1 cellular context compared by ENCODE assay signal in the genomic region with DNA sequence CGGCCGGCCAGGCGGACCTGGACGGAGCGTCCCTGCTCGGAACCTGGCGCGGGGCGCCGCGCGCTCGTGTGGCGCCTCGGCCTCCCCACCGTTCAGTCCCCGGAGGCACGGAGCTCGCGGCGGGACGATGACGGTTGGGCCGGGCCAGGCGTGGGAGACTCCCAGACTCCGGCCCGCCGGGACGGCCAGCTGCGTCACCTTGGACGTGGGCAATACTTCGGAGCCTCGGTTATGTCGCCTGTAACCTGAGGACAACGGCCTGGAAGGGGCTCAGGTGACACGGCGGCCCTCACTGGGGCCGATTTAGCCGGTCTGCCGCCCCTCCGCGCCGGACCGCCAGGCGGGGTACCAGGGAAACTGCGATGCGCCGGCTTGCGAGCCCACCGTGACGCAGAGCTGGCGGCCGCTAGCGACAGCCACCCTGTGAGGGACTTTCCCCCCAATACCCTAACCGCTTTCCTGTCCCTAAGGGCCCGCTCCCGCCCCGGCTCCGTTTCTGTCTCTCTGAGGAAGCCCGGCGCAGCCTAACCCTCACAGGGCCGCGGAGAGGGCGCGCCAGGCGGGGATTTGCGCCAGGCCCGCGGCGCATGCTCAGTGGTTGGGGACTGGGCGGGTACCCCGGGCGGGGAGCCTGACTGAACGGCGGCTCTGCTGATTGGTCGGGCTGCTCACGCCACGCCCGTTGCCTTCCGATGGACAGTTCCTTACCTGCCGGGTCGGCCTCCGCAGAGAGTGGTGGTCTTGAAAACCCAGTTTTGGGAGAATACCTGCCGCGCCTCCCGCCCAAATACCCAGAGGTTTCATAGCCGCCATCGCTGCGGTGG.
A peak's percentile ranks its signal among the peaks of the same experiment; 100 is the strongest.
TF ChIP-seq lines count a peak whose summit lies in the region.

No MANE protein-coding gene starts in this region.

TF ChIP-seq in HepG2, 621 proteins besides CTCF, POLR2A, EP300 and RAD21 (continued from another document and continues in another):
- TF ChIP-seq, protein P1, sequence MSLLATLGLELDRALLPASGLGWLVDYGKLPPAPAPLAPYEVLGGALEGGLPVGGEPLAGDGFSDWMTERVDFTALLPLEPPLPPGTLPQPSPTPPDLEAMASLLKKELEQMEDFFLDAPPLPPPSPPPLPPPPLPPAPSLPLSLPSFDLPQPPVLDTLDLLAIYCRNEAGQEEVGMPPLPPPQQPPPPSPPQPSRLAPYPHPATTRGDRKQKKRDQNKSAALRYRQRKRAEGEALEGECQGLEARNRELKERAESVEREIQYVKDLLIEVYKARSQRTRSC (CRISPR knock-in tag; IDR thresholded peaks at IDR 0.05; ENCODE audit: low read depth) = no peak
- TF ChIP-seq, protein P2, sequence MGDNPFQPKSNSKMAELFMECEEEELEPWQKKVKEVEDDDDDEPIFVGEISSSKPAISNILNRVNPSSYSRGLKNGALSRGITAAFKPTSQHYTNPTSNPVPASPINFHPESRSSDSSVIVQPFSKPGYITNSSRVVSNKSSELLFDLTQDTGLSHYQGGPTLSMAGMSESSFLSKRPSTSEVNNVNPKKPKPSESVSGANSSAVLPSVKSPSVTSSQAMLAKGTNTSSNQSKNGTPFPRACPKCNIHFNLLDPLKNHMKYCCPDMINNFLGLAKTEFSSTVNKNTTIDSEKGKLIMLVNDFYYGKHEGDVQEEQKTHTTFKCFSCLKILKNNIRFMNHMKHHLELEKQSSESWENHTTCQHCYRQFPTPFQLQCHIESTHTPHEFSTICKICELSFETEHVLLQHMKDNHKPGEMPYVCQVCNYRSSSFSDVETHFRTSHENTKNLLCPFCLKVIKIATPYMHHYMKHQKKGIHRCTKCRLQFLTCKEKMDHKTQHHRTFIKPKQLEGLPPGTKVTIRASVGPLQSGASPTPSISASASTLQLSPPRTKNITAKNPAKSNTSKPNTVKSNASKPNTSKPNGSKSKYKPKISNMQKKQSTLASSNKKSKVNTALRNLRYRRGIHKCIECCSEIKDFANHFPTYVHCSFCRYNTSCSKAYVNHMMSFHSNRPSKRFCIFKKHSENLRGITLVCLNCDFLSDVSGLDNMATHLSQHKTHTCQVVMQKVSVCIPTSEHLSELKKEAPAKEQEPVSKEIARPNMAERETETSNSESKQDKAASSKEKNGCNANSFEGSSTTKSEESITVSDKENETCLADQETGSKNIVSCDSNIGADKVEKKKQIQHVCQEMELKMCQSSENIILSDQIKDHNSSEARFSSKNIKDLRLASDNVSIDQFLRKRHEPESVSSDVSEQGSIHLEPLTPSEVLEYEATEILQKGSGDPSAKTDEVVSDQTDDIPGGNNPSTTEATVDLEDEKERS (CRISPR knock-in tag; IDR thresholded peaks at IDR 0.05) = 0 out of 2 replicates have a peak, but pooled peaks have one; percentile 40
- TF ChIP-seq ZNF20 (CRISPR knock-in tag; IDR thresholded peaks at IDR 0.05) (no peak), ZFP1 (CRISPR knock-in tag; IDR thresholded peaks at IDR 0.05) (no peak), HDAC2 (CRISPR knock-in tag; IDR thresholded peaks at IDR 0.05) (no peak), ZIK1 (CRISPR knock-in tag; IDR thresholded peaks at IDR 0.05; ENCODE audit: borderline replicate concordance, low read depth) (no peak; the same call in 1 of the 2 replicates), ZSCAN12 (CRISPR knock-in tag; IDR thresholded peaks at IDR 0.05) (no peak), NFYC (CRISPR knock-in tag; IDR thresholded peaks at IDR 0.05) (peak; percentile 73), ZNF839 (CRISPR knock-in tag; IDR thresholded peaks at IDR 0.05; ENCODE audit: borderline replicate concordance) (no peak), ZNF282 (IDR thresholded peaks at IDR 0.05; ENCODE audit: partially characterized antibody) (no peak), ZNF496 (CRISPR knock-in tag; IDR thresholded peaks at IDR 0.05; ENCODE audit: insufficient replicate concordance) (no peak), RBFOX2 (IDR thresholded peaks at IDR 0.05; ENCODE audit: low read depth, low read length) (0 out of 2 replicates have a peak, but pooled peaks have one; percentile 25), HMGA1 (CRISPR knock-in tag; conservative IDR thresholded peaks at IDR 0.05) (no peak), SKI (IDR thresholded peaks at IDR 0.05; ENCODE audit: partially characterized antibody) (no peak), ADNP (CRISPR knock-in tag; IDR thresholded peaks at IDR 0.05) (no peak), FOXM1 (CRISPR knock-in tag; IDR thresholded peaks at IDR 0.05) (no peak), TSC22D2 (CRISPR knock-in tag; IDR thresholded peaks at IDR 0.05; ENCODE audit: borderline replicate concordance) (no peak), ZSCAN29 (CRISPR knock-in tag; conservative IDR thresholded peaks at IDR 0.05) (no peak), FOXA1 (IDR thresholded peaks at IDR 0.05) (no peak), FOXA1 (CRISPR knock-in tag; IDR thresholded peaks at IDR 0.05) (no peak), ZNF331 (CRISPR knock-in tag; IDR thresholded peaks at IDR 0.05) (no peak), ZNF350 (CRISPR knock-in tag; IDR thresholded peaks at IDR 0.05; ENCODE audit: borderline replicate concordance, low read depth) (no peak; the same call in 1 of the 2 replicates), HNF4A (CRISPR knock-in tag; IDR thresholded peaks at IDR 0.05) (no peak), SSRP1 (CRISPR knock-in tag; IDR thresholded peaks at IDR 0.05) (no peak), ZNF782 (CRISPR knock-in tag; IDR thresholded peaks at IDR 0.05; ENCODE audit: borderline replicate concordance) (no peak), ZNF766 (CRISPR knock-in tag; IDR thresholded peaks at IDR 0.05; ENCODE audit: borderline replicate concordance) (no peak), ZNF256 (CRISPR knock-in tag; conservative IDR thresholded peaks at IDR 0.05) (no peak)
- TF ChIP-seq, protein P3, sequence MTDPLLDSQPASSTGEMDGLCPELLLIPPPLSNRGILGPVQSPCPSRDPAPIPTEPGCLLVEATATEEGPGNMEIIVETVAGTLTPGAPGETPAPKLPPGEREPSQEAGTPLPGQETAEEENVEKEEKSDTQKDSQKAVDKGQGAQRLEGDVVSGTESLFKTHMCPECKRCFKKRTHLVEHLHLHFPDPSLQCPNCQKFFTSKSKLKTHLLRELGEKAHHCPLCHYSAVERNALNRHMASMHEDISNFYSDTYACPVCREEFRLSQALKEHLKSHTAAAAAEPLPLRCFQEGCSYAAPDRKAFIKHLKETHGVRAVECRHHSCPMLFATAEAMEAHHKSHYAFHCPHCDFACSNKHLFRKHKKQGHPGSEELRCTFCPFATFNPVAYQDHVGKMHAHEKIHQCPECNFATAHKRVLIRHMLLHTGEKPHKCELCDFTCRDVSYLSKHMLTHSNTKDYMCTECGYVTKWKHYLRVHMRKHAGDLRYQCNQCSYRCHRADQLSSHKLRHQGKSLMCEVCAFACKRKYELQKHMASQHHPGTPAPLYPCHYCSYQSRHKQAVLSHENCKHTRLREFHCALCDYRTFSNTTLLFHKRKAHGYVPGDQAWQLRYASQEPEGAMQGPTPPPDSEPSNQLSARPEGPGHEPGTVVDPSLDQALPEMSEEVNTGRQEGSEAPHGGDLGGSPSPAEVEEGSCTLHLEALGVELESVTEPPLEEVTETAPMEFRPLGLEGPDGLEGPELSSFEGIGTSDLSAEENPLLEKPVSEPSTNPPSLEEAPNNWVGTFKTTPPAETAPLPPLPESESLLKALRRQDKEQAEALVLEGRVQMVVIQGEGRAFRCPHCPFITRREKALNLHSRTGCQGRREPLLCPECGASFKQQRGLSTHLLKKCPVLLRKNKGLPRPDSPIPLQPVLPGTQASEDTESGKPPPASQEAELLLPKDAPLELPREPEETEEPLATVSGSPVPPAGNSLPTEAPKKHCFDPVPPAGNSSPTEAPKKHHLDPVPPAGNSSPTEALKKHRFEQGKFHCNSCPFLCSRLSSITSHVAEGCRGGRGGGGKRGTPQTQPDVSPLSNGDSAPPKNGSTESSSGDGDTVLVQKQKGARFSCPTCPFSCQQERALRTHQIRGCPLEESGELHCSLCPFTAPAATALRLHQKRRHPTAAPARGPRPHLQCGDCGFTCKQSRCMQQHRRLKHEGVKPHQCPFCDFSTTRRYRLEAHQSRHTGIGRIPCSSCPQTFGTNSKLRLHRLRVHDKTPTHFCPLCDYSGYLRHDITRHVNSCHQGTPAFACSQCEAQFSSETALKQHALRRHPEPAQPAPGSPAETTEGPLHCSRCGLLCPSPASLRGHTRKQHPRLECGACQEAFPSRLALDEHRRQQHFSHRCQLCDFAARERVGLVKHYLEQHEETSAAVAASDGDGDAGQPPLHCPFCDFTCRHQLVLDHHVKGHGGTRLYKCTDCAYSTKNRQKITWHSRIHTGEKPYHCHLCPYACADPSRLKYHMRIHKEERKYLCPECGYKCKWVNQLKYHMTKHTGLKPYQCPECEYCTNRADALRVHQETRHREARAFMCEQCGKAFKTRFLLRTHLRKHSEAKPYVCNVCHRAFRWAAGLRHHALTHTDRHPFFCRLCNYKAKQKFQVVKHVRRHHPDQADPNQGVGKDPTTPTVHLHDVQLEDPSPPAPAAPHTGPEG (CRISPR knock-in tag; IDR thresholded peaks at IDR 0.05) = no peak
- TF ChIP-seq, protein P4, sequence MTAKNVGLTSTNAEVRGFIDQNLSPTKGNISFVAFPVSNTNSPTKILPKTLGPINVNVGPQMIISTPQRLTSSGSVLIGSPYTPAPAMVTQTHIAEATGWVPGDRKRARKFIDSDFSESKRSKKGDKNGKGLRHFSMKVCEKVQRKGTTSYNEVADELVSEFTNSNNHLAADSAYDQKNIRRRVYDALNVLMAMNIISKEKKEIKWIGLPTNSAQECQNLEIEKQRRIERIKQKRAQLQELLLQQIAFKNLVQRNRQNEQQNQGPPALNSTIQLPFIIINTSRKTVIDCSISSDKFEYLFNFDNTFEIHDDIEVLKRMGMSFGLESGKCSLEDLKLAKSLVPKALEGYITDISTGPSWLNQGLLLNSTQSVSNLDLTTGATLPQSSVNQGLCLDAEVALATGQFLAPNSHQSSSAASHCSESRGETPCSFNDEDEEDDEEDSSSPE (CRISPR knock-in tag; IDR thresholded peaks at IDR 0.05) = 0 out of 2 replicates have a peak, but pooled peaks have one; percentile 60
- TF ChIP-seq, protein P5, sequence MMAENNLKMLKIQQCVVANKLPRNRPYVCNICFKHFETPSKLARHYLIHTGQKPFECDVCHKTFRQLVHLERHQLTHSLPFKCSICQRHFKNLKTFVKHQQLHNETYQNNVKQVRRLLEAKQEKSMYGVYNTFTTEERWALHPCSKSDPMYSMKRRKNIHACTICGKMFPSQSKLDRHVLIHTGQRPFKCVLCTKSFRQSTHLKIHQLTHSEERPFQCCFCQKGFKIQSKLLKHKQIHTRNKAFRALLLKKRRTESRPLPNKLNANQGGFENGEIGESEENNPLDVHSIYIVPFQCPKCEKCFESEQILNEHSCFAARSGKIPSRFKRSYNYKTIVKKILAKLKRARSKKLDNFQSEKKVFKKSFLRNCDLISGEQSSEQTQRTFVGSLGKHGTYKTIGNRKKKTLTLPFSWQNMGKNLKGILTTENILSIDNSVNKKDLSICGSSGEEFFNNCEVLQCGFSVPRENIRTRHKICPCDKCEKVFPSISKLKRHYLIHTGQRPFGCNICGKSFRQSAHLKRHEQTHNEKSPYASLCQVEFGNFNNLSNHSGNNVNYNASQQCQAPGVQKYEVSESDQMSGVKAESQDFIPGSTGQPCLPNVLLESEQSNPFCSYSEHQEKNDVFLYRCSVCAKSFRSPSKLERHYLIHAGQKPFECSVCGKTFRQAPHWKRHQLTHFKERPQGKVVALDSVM (CRISPR knock-in tag; IDR thresholded peaks at IDR 0.05) = no peak
- TF ChIP-seq, protein P6, sequence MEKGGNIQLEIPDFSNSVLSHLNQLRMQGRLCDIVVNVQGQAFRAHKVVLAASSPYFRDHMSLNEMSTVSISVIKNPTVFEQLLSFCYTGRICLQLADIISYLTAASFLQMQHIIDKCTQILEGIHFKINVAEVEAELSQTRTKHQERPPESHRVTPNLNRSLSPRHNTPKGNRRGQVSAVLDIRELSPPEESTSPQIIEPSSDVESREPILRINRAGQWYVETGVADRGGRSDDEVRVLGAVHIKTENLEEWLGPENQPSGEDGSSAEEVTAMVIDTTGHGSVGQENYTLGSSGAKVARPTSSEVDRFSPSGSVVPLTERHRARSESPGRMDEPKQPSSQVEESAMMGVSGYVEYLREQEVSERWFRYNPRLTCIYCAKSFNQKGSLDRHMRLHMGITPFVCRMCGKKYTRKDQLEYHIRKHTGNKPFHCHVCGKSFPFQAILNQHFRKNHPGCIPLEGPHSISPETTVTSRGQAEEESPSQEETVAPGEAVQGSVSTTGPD (CRISPR knock-in tag; IDR thresholded peaks at IDR 0.05) = no peak
- TF ChIP-seq, protein P7, sequence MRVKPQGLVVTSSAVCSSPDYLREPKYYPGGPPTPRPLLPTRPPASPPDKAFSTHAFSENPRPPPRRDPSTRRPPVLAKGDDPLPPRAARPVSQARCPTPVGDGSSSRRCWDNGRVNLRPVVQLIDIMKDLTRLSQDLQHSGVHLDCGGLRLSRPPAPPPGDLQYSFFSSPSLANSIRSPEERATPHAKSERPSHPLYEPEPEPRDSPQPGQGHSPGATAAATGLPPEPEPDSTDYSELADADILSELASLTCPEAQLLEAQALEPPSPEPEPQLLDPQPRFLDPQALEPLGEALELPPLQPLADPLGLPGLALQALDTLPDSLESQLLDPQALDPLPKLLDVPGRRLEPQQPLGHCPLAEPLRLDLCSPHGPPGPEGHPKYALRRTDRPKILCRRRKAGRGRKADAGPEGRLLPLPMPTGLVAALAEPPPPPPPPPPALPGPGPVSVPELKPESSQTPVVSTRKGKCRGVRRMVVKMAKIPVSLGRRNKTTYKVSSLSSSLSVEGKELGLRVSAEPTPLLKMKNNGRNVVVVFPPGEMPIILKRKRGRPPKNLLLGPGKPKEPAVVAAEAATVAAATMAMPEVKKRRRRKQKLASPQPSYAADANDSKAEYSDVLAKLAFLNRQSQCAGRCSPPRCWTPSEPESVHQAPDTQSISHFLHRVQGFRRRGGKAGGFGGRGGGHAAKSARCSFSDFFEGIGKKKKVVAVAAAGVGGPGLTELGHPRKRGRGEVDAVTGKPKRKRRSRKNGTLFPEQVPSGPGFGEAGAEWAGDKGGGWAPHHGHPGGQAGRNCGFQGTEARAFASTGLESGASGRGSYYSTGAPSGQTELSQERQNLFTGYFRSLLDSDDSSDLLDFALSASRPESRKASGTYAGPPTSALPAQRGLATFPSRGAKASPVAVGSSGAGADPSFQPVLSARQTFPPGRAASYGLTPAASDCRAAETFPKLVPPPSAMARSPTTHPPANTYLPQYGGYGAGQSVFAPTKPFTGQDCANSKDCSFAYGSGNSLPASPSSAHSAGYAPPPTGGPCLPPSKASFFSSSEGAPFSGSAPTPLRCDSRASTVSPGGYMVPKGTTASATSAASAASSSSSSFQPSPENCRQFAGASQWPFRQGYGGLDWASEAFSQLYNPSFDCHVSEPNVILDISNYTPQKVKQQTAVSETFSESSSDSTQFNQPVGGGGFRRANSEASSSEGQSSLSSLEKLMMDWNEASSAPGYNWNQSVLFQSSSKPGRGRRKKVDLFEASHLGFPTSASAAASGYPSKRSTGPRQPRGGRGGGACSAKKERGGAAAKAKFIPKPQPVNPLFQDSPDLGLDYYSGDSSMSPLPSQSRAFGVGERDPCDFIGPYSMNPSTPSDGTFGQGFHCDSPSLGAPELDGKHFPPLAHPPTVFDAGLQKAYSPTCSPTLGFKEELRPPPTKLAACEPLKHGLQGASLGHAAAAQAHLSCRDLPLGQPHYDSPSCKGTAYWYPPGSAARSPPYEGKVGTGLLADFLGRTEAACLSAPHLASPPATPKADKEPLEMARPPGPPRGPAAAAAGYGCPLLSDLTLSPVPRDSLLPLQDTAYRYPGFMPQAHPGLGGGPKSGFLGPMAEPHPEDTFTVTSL (CRISPR knock-in tag; IDR thresholded peaks at IDR 0.05; ENCODE audit: borderline replicate concordance) = no peak
